1 cellular context compared by ENCODE assay signal in genomic region chr16:24217456-24217855, GRCh38.
A peak's percentile ranks its signal among the peaks of the same experiment; 100 is the strongest.
TF ChIP-seq lines count a peak whose summit lies in the region.

No MANE protein-coding gene starts in this region.

TF ChIP-seq in K562, 482 proteins besides CTCF, POLR2A, EP300 and RAD21 (continued from another document):
- TF ChIP-seq RBM22 (IDR thresholded peaks at IDR 0.05; ENCODE audit: low read depth, low read length, poor library complexity, severe bottlenecking) (peak; percentile 14), SMARCA4 (IDR thresholded peaks at IDR 0.05) (peak; percentile 46; the same call in 1 of the 2 replicates), HDAC2 (IDR thresholded peaks at IDR 0.05) (no peak), ZNF512 (tag; IDR thresholded peaks at IDR 0.05) (no peak), TCF3 (CRISPR knock-in tag; IDR thresholded peaks at IDR 0.05) (peak; percentile 84), CBFA2T3 (IDR thresholded peaks at IDR 0.05) (peak; percentile 81), TAL1 (IDR thresholded peaks at IDR 0.05) (peak; percentile 79), NFRKB (IDR thresholded peaks at IDR 0.05; ENCODE audit: low read depth) (no peak), ZNF444 (CRISPR knock-in tag; IDR thresholded peaks at IDR 0.05) (no peak), CTBP1 (IDR thresholded peaks at IDR 0.05; ENCODE audit: borderline replicate concordance) (peak; percentile 60; the same call in 1 of the 2 replicates), DPF2 (IDR thresholded peaks at IDR 0.05) (peak; percentile 64; the same call in 1 of the 2 replicates), NR2C2 (CRISPR knock-in tag; IDR thresholded peaks at IDR 0.05) (no peak), NR2C2 (tag; IDR thresholded peaks at IDR 0.05) (no peak), ZNF518B (CRISPR knock-in tag; IDR thresholded peaks at IDR 0.05) (no peak)
- TF ChIP-seq, protein P1, sequence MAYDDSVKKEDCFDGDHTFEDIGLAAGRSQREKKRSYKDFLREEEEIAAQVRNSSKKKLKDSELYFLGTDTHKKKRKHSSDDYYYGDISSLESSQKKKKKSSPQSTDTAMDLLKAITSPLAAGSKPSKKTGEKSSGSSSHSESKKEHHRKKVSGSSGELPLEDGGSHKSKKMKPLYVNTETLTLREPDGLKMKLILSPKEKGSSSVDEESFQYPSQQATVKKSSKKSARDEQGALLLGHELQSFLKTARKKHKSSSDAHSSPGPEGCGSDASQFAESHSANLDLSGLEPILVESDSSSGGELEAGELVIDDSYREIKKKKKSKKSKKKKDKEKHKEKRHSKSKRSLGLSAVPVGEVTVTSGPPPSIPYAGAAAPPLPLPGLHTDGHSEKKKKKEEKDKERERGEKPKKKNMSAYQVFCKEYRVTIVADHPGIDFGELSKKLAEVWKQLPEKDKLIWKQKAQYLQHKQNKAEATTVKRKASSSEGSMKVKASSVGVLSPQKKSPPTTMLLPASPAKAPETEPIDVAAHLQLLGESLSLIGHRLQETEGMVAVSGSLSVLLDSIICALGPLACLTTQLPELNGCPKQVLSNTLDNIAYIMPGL (CRISPR knock-in tag; IDR thresholded peaks at IDR 0.05) = no peak
- TF ChIP-seq, protein P2, sequence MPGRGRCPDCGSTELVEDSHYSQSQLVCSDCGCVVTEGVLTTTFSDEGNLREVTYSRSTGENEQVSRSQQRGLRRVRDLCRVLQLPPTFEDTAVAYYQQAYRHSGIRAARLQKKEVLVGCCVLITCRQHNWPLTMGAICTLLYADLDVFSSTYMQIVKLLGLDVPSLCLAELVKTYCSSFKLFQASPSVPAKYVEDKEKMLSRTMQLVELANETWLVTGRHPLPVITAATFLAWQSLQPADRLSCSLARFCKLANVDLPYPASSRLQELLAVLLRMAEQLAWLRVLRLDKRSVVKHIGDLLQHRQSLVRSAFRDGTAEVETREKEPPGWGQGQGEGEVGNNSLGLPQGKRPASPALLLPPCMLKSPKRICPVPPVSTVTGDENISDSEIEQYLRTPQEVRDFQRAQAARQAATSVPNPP (IDR thresholded peaks at IDR 0.05; ENCODE audit: borderline replicate concordance, insufficient read depth, insufficient read length) = no peak
